17 cellular contexts compared by ENCODE assay signal in the genomic region with DNA sequence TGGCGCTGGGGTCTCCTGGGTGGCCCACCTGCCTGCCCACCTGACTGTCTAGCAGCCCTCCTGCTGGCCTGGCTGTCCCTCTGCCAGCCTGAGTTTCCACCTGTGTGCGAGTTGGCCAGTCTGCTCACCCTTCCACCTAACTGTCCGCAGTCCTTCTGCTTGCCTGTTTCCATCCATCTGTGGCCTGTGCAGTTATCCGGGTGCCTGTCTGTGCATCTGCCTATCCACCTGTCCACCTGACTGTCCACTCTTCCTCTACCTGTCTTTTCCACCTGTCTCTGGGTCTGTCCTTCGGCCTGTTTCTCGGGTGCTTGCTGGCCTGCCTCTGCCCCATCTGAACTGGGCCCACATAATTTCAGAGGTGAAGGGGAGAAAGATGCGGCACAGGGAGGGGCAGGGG. TPM values are rescaled to one million over a fixed set of nuclear protein-coding genes. Genes with fewer than 3 reads are reported as not detected.
A peak's percentile ranks its signal among the peaks of the same experiment; 100 is the strongest.
DNase-seq lines count a peak whose midpoint lies in the region; ATAC-seq and TF ChIP-seq lines count a peak whose summit lies in the region.
"Had no signal": no experiment of that assay in that cellular context is flagged by ENCODE, and none has a peak within 500 bp of the region (broad histone marks: within the 10 kb centered on the region; RNA-seq: fewer than 3 reads in every experiment).

No MANE protein-coding gene starts in this region.

- H3K9me3 ChIP-seq in BLaER1 (no peaks in the 10 kb centered on the region), HCT116 (ENCODE audit: control insufficient read depth in 1 of 2, insufficient read depth in 1 of 2, low read depth in 1 of 2, low read length in 2 of 2) (no peaks in the 10 kb centered on the region), esophagus (ENCODE audit: control insufficient read depth in 2 of 2, insufficient read depth in 1 of 2, low read depth in 1 of 2, low read length in 1 of 2) (no peaks in the 10 kb centered on the region), osteoblast (ENCODE audit: low read depth, low read length) (no peaks in the 10 kb centered on the region)
- H3K9me3 ChIP-seq: HAP-1, suprapubic skin had no signal

- H3K79me2 ChIP-seq in HCT116 (ENCODE audit: insufficient read depth, low read length) (peaks cover 7% of the 10 kb centered on the region; the same call in 1 of the 2 replicates), osteoblast (ENCODE audit: insufficient read depth, low read length) (no peaks in the 10 kb centered on the region)

- no peak for TF ChIP-seq CTCF in HCT116 (IDR thresholded peaks at IDR 0.05 in 2 of 3, conservative IDR thresholded peaks at IDR 0.05 in 1 of 3; ENCODE audit: borderline replicate concordance in 1 of 3, insufficient read depth in 1 of 3, low read depth in 2 of 3, low read length in 2 of 3)
- TF ChIP-seq CTCF in osteoblast (IDR thresholded peaks at IDR 0.05; ENCODE audit: extremely low read depth, low read depth, low read length), result no peak

- no peak overlapping the region for H2AFZ ChIP-seq in HCT116 (ENCODE audit: low read depth, low read length, poor library complexity, severe bottlenecking)
- H2AFZ ChIP-seq in osteoblast (ENCODE audit: low read length), result no peak overlapping the region

- H3K4me1 ChIP-seq in BLaER1 (peaks cover 36% of the 10 kb centered on the region), HCT116 (ENCODE audit: control insufficient read depth in 1 of 2, insufficient read depth in 2 of 2, low read length in 2 of 2) (peaks cover 11 to 39% of the 10 kb centered on the region in 2 experiments), esophagus (ENCODE audit: control insufficient read depth in 2 of 2, insufficient read depth in 2 of 2, low read length in 1 of 2) (peaks cover 4 to 16% of the 10 kb centered on the region in 2 donors), osteoblast (ENCODE audit: insufficient read depth, low read length) (no peaks in the 10 kb centered on the region)
- H3K4me1 ChIP-seq: foreskin keratinocyte had no signal

- no peak for TF ChIP-seq RAD21 in HCT116 (IDR thresholded peaks at IDR 0.05; ENCODE audit: low read depth)

- no peak for TF ChIP-seq POLR2A in HCT116 (IDR thresholded peaks at IDR 0.05; ENCODE audit: borderline replicate concordance, extremely low read depth, insufficient read depth, insufficient read length)

- POLR2A ChIA-PET in HCT116 (lab: Charles Lee), result no interaction called here

- H3K36me3 ChIP-seq in BLaER1 (no peaks in the 10 kb centered on the region), HCT116 (ENCODE audit: control insufficient read depth in 1 of 2, insufficient read depth in 2 of 2, low read length in 2 of 2) (no peaks in the 10 kb centered on the region), esophagus (ENCODE audit: control insufficient read depth in 2 of 2, insufficient read depth in 2 of 2, low read length in 1 of 2) (no peaks in the 10 kb centered on the region), osteoblast (ENCODE audit: insufficient read depth, low read length) (no peaks in the 10 kb centered on the region)
- H3K36me3 ChIP-seq: HAP-1, suprapubic skin had no signal

- H3K27me3 ChIP-seq in BLaER1 (peaks cover 53% of the 10 kb centered on the region), HCT116 (ENCODE audit: insufficient read depth, low read length) (no peaks in the 10 kb centered on the region), esophagus (ENCODE audit: control insufficient read depth in 1 of 2, insufficient read depth in 2 of 2, low read length in 2 of 2) (no peaks in the 10 kb centered on the region), osteoblast (ENCODE audit: insufficient read depth, low read length) (peaks cover 35% of the 10 kb centered on the region)

- H3K9me2 ChIP-seq in HCT116 (ENCODE audit: insufficient read depth), result no peaks in the 10 kb centered on the region

- no peak overlapping the region for H3K27ac Mint-ChIP-seq in stimulated activated naive B cell treated with anti-CD40 and anti-IgM and Interleukin-4, amounts not matched to agents 10 μg/mL and 1 μg/mL and 100 μg/mL, for 72 hours
- H3K27ac Mint-ChIP-seq: endodermal cell had no signal

- H3K9me3 Mint-ChIP-seq in stimulated activated naive B cell treated with anti-CD40 and anti-IgM and Interleukin-4, amounts not matched to agents 10 μg/mL and 1 μg/mL and 100 μg/mL, for 72 hours, result no peaks in the 10 kb centered on the region
- H3K9me3 Mint-ChIP-seq: endodermal cell had no signal

- WGBS in esophagus, 2 donors, result 85 to 91% methylated on average over 7 of the region's 7 CpGs

- RAD21 ChIA-PET in HCT116 (lab: Charles Lee; ENCODE audit: low non-redundant PET in 1 of 2, low total read pairs in 2 of 2, uncharacterized antibody in 2 of 2, unreplicated experiment in 2 of 2), result no interaction called here

- peaks cover 46 to 52% of the 10 kb centered on the region in 2 donors for H3K27me3 Mint-ChIP-seq in stimulated activated naive B cell treated with anti-CD40 and anti-IgM and Interleukin-4, amounts not matched to agents 10 μg/mL and 1 μg/mL and 100 μg/mL, for 72 hours

- H3K27ac ChIP-seq in BLaER1 (no peak overlapping the region), HCT116 (ENCODE audit: low read depth, low read length) (no peak overlapping the region), esophagus (ENCODE audit: low read depth in 2 of 2, low read length in 1 of 2) (peak overlapping the region; percentile 56 to 66), osteoblast (ENCODE audit: low read depth, low read length) (no peak overlapping the region)
- H3K27ac ChIP-seq: foreskin keratinocyte had no signal

- DNase-seq in HCT116 (ENCODE audit: low read depth, low spot score), result no peak
- DNase-seq in osteoblast (ENCODE audit: insufficient read length, low spot score, missing footprints), result peak; percentile 91
- no peak for DNase-seq in SHP77 (lab: John Stamatoyannopoulos, UW)
- no peak for DNase-seq in NCI-H2171 (lab: John Stamatoyannopoulos, UW)
- DNase-seq in stimulated activated naive B cell treated with anti-CD40 and anti-IgM and Interleukin-4, amounts not matched to agents 10 μg/mL and 1 μg/mL and 100 μg/mL, for 72 hours, result no peak
- DNase-seq: activated naive CD4-positive, alpha-beta T cell; endodermal cell; foreskin keratinocyte; NCI-H1694 treated with DMSO at 0.1 percent for 48 hours; Right ventricle myocardium superior had no signal

- no peak overlapping the region for H3K4me3 ChIP-seq in BLaER1
- H3K4me3 ChIP-seq in HCT116 (replicated peaks in 1 of 2; ENCODE audit: low read depth in 1 of 2, low read length in 2 of 2), result no peak overlapping the region
- H3K4me3 ChIP-seq in esophagus (ENCODE audit: low read depth in 1 of 2, low read length in 2 of 2), result no peak overlapping the region
- H3K4me3 ChIP-seq in osteoblast (ENCODE audit: insufficient read depth, low read length), result no peak overlapping the region

- BruUV-seq in HCT116 (replicated peaks; lab: Mats Ljungman, UMichigan), result no TSS peak

- peaks cover 13 to 32% of the 10 kb centered on the region in 2 donors for H3K4me1 Mint-ChIP-seq in stimulated activated naive B cell treated with anti-CD40 and anti-IgM and Interleukin-4, amounts not matched to agents 10 μg/mL and 1 μg/mL and 100 μg/mL, for 72 hours

- H3K9ac ChIP-seq in BLaER1 (no peak overlapping the region), HCT116 (ENCODE audit: low read length) (no peak overlapping the region)

- intact Hi-C loops in HCT116 (cut with micrococcal nuclease), result no loop called here

- H3K4me2 ChIP-seq in BLaER1 (peak overlapping the region; percentile 99; the same call in 1 of the 2 replicates), HCT116 (ENCODE audit: low read length) (peak overlapping the region; percentile 84; the same call in 1 of the 2 replicates), osteoblast (ENCODE audit: insufficient read depth, low read length) (no peak overlapping the region)

- peaks cover 4 to 14% of the 10 kb centered on the region in 2 donors for H3K36me3 Mint-ChIP-seq in stimulated activated naive B cell treated with anti-CD40 and anti-IgM and Interleukin-4, amounts not matched to agents 10 μg/mL and 1 μg/mL and 100 μg/mL, for 72 hours

- H4K20me1 ChIP-seq in BLaER1 (peaks cover 30% of the 10 kb centered on the region; the same call in 1 of the 2 replicates), HCT116 (ENCODE audit: insufficient read depth) (no peaks in the 10 kb centered on the region), osteoblast (ENCODE audit: insufficient read depth, low read length) (no peaks in the 10 kb centered on the region)

- no peak overlapping the region for H3K4me3 Mint-ChIP-seq in stimulated activated naive B cell treated with anti-CD40 and anti-IgM and Interleukin-4, amounts not matched to agents 10 μg/mL and 1 μg/mL and 100 μg/mL, for 72 hours

- CTCF ChIA-PET in HCT116 (lab: Charles Lee), result interaction anchor here (1.7 kb wide), 1 partner anchor 12 kb away, joined by 5 read pairs; no protein-coding TSS in a partner anchor

- ATAC-seq in HCT116 (no peak), GM21576 (IDR thresholded peaks at IDR 0.05; ENCODE audit: unreplicated experiment) (no peak)
- ATAC-seq in stimulated activated naive B cell treated with anti-CD40 and anti-IgM and Interleukin-4, amounts not matched to agents 10 μg/mL and 1 μg/mL and 100 μg/mL, for 72 hours (replicated peaks), result no peak
- ATAC-seq: activated CD4-positive, CD25-positive, alpha-beta regulatory T cell treated with anti-CD3 and anti-CD28 coated beads, Interleukin-2, amount 50 U/mL, for 24 hours; foreskin keratinocyte had no signal

TF ChIP-seq in HCT116, 20 proteins besides CTCF, POLR2A, EP300 and RAD21 (continues in another document):
- TF ChIP-seq CBX3 (IDR thresholded peaks at IDR 0.05; ENCODE audit: low read depth) (no peak), EZH2phosphoT487 (IDR thresholded peaks at IDR 0.05; ENCODE audit: borderline replicate concordance) (no peak)

RNA-seq across cellular contexts. Expression of a gene that starts 1.9 kb away (rescaled TPM):
- 4.1 TPM for total RNA-seq in HCT116 (2021; ENCODE audit: unreplicated experiment)
- polyA plus RNA-seq in HCT116 (2012), result 4.2 and 4.7 TPM in 2 replicates
- 1 to 10 TPM; 1.4 to 1.9 TPM for polyA plus RNA-seq in esophagus
- total RNA-seq in osteoblast, result not detected in 2 replicates
- total RNA-seq: foreskin keratinocyte, M059J had no signal

Comparison
In these comparisons a context has a peak if more than half of its experiments do, and no peak if none do; other contexts are left out.
1. H3K27ac ChIP-seq: peak in esophagus (2 of 2); none in BLaER1 (single experiment), HCT116 (single experiment) and osteoblast (single experiment).